20 cellular contexts compared by ENCODE assay signal in genomic region chr2:100193334-100193733, GRCh38. TPM values are rescaled to one million over a fixed set of nuclear protein-coding genes. Genes with fewer than 3 reads are reported as not detected.
A peak's percentile ranks its signal among the peaks of the same experiment; 100 is the strongest.
DNase-seq lines count a peak whose midpoint lies in the region; ATAC-seq and TF ChIP-seq lines count a peak whose summit lies in the region.
"Had no signal": no experiment of that assay in that cellular context is flagged by ENCODE, and none has a peak within 500 bp of the region (broad histone marks: within the 10 kb centered on the region; RNA-seq: fewer than 3 reads in every experiment).

No MANE protein-coding gene starts in this region.

- no peak for TF ChIP-seq CTCF in fibroblast of villous mesenchyme (IDR thresholded peaks at IDR 0.05; ENCODE audit: insufficient read depth, low read depth, low read length)

- peak; percentile 49 for DNase-seq in HS-27A (ENCODE audit: low read depth)
- DNase-seq in OCI-M1 (lab: John Stamatoyannopoulos, UW): peak; percentile 14
- peak; percentile 26 for DNase-seq in fibroblast of villous mesenchyme (ENCODE audit: low read depth)
- DNase-seq in NCI-H1436 (lab: John Stamatoyannopoulos, UW): no peak
- no peak for DNase-seq in NCI-H1092 (lab: John Stamatoyannopoulos, UW)
- no peak for DNase-seq in superior temporal gyrus (ENCODE audit: extremely low spot score)
- DNase-seq: activated CD4-positive, CD25-positive, alpha-beta regulatory T cell treated with anti-CD3 and anti-CD28 coated beads, Interleukin-2, amount 50 U/mL, for 72 hours; activated gamma-delta T cell; DMS79 treated with DMSO at 0.1 percent for 48 hours; hippocampal formation; NCI-H1105; NCI-H2171 treated with DMSO at 0.1 percent for 48 hours; SHP77; stimulated activated CD4-positive, alpha-beta T cell treated with anti-CD3 and anti-CD28 coated beads, Interleukin-4, amount 100 ng/mL, for 24 hours; stimulated activated CD8-positive, alpha-beta memory T cell treated with anti-CD3 and anti-CD28 coated beads, Interleukin-4, amount 100 ng/mL, for 48 hours; T-helper 17 cell; trophoblast cell had no signal

- H3K4me3 ChIP-seq in fibroblast of villous mesenchyme (ENCODE audit: low read depth, low read length) (no peak overlapping the region), subcutaneous abdominal adipose tissue (ENCODE audit: low read depth in 1 of 5, low read length in 5 of 5) (peak overlapping the region in 1 of 5 donors; percentile 20)
- H3K4me3 ChIP-seq: esophagus muscularis mucosa had no signal

- H3K27ac ChIP-seq in subcutaneous abdominal adipose tissue (ENCODE audit: low read depth, low read length): peak overlapping the region; percentile 27

- ATAC-seq in GM21723 (IDR thresholded peaks at IDR 0.05; ENCODE audit: unreplicated experiment): no peak
- ATAC-seq: T-helper 17 cell had no signal

- no peaks in the 10 kb centered on the region for H3K27me3 ChIP-seq in subcutaneous abdominal adipose tissue (ENCODE audit: control insufficient read depth in 5 of 5, insufficient read depth in 4 of 5, low read length in 5 of 5)
- H3K27me3 ChIP-seq: esophagus muscularis mucosa had no signal

- H3K36me3 ChIP-seq in subcutaneous abdominal adipose tissue (ENCODE audit: control insufficient read depth in 5 of 5, insufficient read depth in 5 of 5, low read length in 5 of 5): no peaks in the 10 kb centered on the region
- H3K36me3 ChIP-seq: esophagus muscularis mucosa had no signal

- H3K4me1 ChIP-seq in subcutaneous abdominal adipose tissue (ENCODE audit: control insufficient read depth in 5 of 5, insufficient read depth in 5 of 5, low read length in 5 of 5): peaks cover 6 to 63% (median 43%) of the 10 kb centered on the region in 5 donors

- peaks cover 0 to 3% (median 0%) of the 10 kb centered on the region in 5 donors for H3K9me3 ChIP-seq in subcutaneous abdominal adipose tissue (ENCODE audit: control insufficient read depth in 5 of 5, low read length in 5 of 5)
- H3K9me3 ChIP-seq: esophagus muscularis mucosa had no signal

- no peak overlapping the region for H3K9ac ChIP-seq in subcutaneous abdominal adipose tissue (ENCODE audit: low read length in 5 of 5)

RNA-seq across cellular contexts. Expression of gene AFF3, which starts 50.9 kb away (rescaled TPM):
- total RNA-seq in fibroblast of villous mesenchyme: 19.4 and 31.9 TPM in 2 replicates

Comparison
In these comparisons a context has a peak if more than half of its experiments do, and no peak if none do; other contexts are left out.
1. DNase-seq: peak in HS-27A (single experiment), OCI-M1 (single experiment) and fibroblast of villous mesenchyme (single experiment); none in NCI-H1436 (single experiment), NCI-H1092 (single experiment) and superior temporal gyrus (single experiment).